ENCODE assay signal across 8 cellular contexts in the genomic region with DNA sequence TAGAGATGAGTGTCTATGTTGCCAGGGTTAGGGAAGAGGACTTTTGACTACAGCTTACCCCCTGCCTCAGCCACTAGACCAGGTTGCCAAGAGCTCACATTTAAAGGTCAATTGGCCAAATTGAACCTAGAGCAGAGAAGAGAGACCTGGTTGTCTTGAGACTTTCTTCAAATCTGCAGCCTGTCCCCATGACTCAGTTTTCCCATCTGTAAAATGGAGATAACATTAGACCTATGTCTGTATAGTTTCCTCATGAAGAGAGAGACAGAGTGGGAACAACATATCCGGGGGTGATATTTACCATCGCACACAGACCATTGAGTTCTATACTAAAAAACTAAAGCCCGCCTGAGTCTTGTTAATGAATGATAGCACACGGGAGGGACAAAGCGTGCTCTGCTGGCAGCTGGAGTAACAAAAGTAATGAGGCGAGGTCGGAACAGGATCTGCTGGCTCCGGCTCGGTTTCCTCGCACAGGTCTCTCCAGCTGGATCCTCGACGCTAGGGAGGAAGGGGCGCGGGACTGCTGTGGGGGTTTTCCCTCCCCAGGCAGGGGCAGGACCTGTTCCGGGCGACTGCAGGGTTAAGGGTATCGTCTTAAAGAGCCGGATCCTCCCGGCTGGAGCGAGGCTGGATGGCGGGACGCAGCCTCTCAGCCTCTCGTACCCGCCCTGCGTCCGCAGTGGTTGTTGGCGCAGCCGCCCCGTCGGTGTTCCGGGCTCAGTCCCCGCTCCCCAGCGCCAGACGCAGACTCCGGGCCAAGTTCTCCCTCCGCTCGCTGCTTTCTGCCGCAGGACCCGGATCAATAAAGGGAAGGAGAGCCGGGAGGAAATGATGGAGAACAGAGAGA. TPM values are rescaled to one million over a fixed set of nuclear protein-coding genes. Genes with fewer than 3 reads are reported as not detected.
DNase-seq lines count a peak whose midpoint lies in the region; ATAC-seq and TF ChIP-seq lines count a peak whose summit lies in the region.

No MANE protein-coding gene starts in this region.

- H3K27me3 ChIP-seq in WERI-Rb-1 (ENCODE audit: insufficient read depth, low read depth, severe bottlenecking) (peaks cover 29% of the 10 kb centered on the region), sigmoid colon (peaks cover 0 to 50% (median 22%) of the 10 kb centered on the region in 3 donors)

- peaks cover 0 to 33% (median 31%) of the 10 kb centered on the region in 4 donors for H3K4me1 ChIP-seq in sigmoid colon

- H3K9me3 ChIP-seq in WERI-Rb-1 (ENCODE audit: severe bottlenecking) (no peaks in the 10 kb centered on the region), sigmoid colon (no peaks in the 10 kb centered on the region)

- H3K36me3 ChIP-seq in WERI-Rb-1: no peaks in the 10 kb centered on the region
- H3K36me3 ChIP-seq in sigmoid colon: no peaks in the 10 kb centered on the region

- no peaks in the 10 kb centered on the region for H3K9me3 Mint-ChIP-seq in activated naive CD4-positive, alpha-beta T cell treated with anti-CD3 and anti-CD28 coated beads, Interleukin-2, amount 10 ng/mL, durations not matched to agents 7 days and 5 days

- H3K4me3 ChIP-seq in WERI-Rb-1 (ENCODE audit: low read depth, low read length) (peak overlapping the region; percentile 62), sigmoid colon (peak overlapping the region in 3 of 4 donors; percentile 32 to 47 (median 39))

- DNase-seq in activated naive CD4-positive, alpha-beta T cell treated with anti-CD3 and anti-CD28 coated beads, Interleukin-2, amount 10 ng/mL, durations not matched to agents 7 days and 5 days: peak; percentile 26
- no peak for DNase-seq in activated naive CD4-positive, alpha-beta T cell (lab: John Stamatoyannopoulos, UW)
- DNase-seq in WERI-Rb-1 (no peak), left cardiac atrium (peak; percentile 36), sigmoid colon (no peak), mesenteric fat pad (ENCODE audit: low spot score) (no peak)
- no peak for DNase-seq in activated CD4-positive, CD25-positive, alpha-beta regulatory T cell (lab: John Stamatoyannopoulos, UW)

- H3K4me1 Mint-ChIP-seq in activated naive CD4-positive, alpha-beta T cell treated with anti-CD3 and anti-CD28 coated beads, Interleukin-2, amount 10 ng/mL, durations not matched to agents 7 days and 5 days: peaks cover 31% of the 10 kb centered on the region

- intact Hi-C loops in left cardiac atrium (cut with DNase I) (loop anchor here (5.0 to 10.0 kb wide), 2 partner anchors 204 to 207 kb away; no protein-coding TSS in a partner anchor), sigmoid colon (cut with DNase I) (no loop called here)

- WGBS in sigmoid colon, 2 donors: 1 to 4% methylated on average over 40 of the region's 40 CpGs

- no peak for TF ChIP-seq EP300 in sigmoid colon (IDR thresholded peaks at IDR 0.05)

- no peak overlapping the region for H3K27ac Mint-ChIP-seq in activated naive CD4-positive, alpha-beta T cell treated with anti-CD3 and anti-CD28 coated beads, Interleukin-2, amount 10 ng/mL, durations not matched to agents 7 days and 5 days

- H3K4me3 Mint-ChIP-seq in activated naive CD4-positive, alpha-beta T cell treated with anti-CD3 and anti-CD28 coated beads, Interleukin-2, amount 10 ng/mL, durations not matched to agents 7 days and 5 days: peak overlapping the region; percentile 55

- H3K27ac ChIP-seq in WERI-Rb-1: no peak overlapping the region
- peak overlapping the region in 1 of 4 donors; percentile 4 for H3K27ac ChIP-seq in sigmoid colon

- H3K36me3 Mint-ChIP-seq in activated naive CD4-positive, alpha-beta T cell treated with anti-CD3 and anti-CD28 coated beads, Interleukin-2, amount 10 ng/mL, durations not matched to agents 7 days and 5 days: no peaks in the 10 kb centered on the region

- TF ChIP-seq CTCF in WERI-Rb-1 (IDR thresholded peaks at IDR 0.05; ENCODE audit: low read depth, low read length) (no peak), sigmoid colon (IDR thresholded peaks at IDR 0.05) (no peak)

- H3K27me3 Mint-ChIP-seq in activated naive CD4-positive, alpha-beta T cell treated with anti-CD3 and anti-CD28 coated beads, Interleukin-2, amount 10 ng/mL, durations not matched to agents 7 days and 5 days: peaks cover 90% of the 10 kb centered on the region

- CTCF ChIA-PET in activated naive CD4-positive, alpha-beta T cell treated with anti-CD3 and anti-CD28 coated beads, Interleukin-2, amount 10 ng/mL, durations not matched to agents 7 days and 5 days (lab: Charles Lee): interaction anchor here (0.8 to 7.4 kb wide), 7 partner anchors 50 to 305 kb away, joined by 3 to 117 read pairs (median 5); no protein-coding TSS in a partner anchor

- TF ChIP-seq POLR2A in sigmoid colon (IDR thresholded peaks at IDR 0.05): no peak

- ATAC-seq in left cardiac atrium: peak; percentile 11 to 45
- ATAC-seq in GM21367 (IDR thresholded peaks at IDR 0.05; ENCODE audit: unreplicated experiment): no peak

RNA-seq across cellular contexts. Expression of a gene that starts 1.4 kb away (rescaled TPM):
- 1 to 10 TPM in 1 of 2 donors, under 1 TPM in 1; 0.09 to 1.6 TPM for total RNA-seq in left cardiac atrium
- total RNA-seq in sigmoid colon: 1 to 10 TPM in 2 of 4 donors, under 1 TPM in 2; under 0.01 to 4.4 (median 2.1) TPM
- polyA plus RNA-seq in sigmoid colon: 10 to 100 TPM in 1 of 3 donors, 1 to 10 TPM in 2; 2.3 to 21.9 (median 2.4) TPM
- total RNA-seq in mesenteric fat pad: 2.2 TPM

Comparison
In these comparisons a context has a peak if more than half of its experiments do, and no peak if none do; other contexts are left out.
1. DNase-seq: peak in activated naive CD4-positive, alpha-beta T cell treated with anti-CD3 and anti-CD28 coated beads, Interleukin-2, amount 10 ng/mL, durations not matched to agents 7 days and 5 days (single experiment) and left cardiac atrium (single experiment); none in activated naive CD4-positive, alpha-beta T cell (0 of 4), WERI-Rb-1 (single experiment), sigmoid colon (single experiment), activated CD4-positive, CD25-positive, alpha-beta regulatory T cell (0 of 4) and mesenteric fat pad (single experiment).